Comparison of ENCODE assay signal across 1 cellular context in genomic region chr10:73252445-73253225, GRCh38.
TF ChIP-seq lines count a peak whose summit lies in the region.

TSS of gene MRPS16 (minus strand) at chr10:73252644. CDS start at chr10:73252482, 162 bp downstream.

TF ChIP-seq in WTC11, 78 proteins besides CTCF, POLR2A, EP300 and RAD21 (continued from another document):
- TF ChIP-seq ARID4B (CRISPR knock-in tag; IDR thresholded peaks at IDR 0.05; ENCODE audit: borderline replicate concordance) (peak; percentile 90; the same call in 1 of the 2 replicates), CBFB (CRISPR knock-in tag; IDR thresholded peaks at IDR 0.05; ENCODE audit: low read depth) (no peak), NFE2L1 (CRISPR knock-in tag; IDR thresholded peaks at IDR 0.05) (0 out of 2 replicates have a peak, but pooled peaks have one; percentile 10), TP53 (CRISPR knock-in tag; IDR thresholded peaks at IDR 0.05) (no peak), E2F1 (CRISPR knock-in tag; IDR thresholded peaks at IDR 0.05) (0 out of 2 replicates have a peak, but pooled peaks have one; percentile 53), JAZF1 (CRISPR knock-in tag; IDR thresholded peaks at IDR 0.05) (no peak), USF1 (CRISPR knock-in tag; IDR thresholded peaks at IDR 0.05) (peak; percentile 58; the same call in 1 of the 2 replicates), E2F4 (CRISPR knock-in tag; IDR thresholded peaks at IDR 0.05; ENCODE audit: borderline replicate concordance, low read depth) (no peak), ZNF317 (CRISPR knock-in tag; IDR thresholded peaks at IDR 0.05; ENCODE audit: borderline replicate concordance, low read depth) (no peak), HMGA2 (CRISPR knock-in tag; IDR thresholded peaks at IDR 0.05) (no peak), ZNF671 (CRISPR knock-in tag; IDR thresholded peaks at IDR 0.05) (no peak), RELA (CRISPR knock-in tag; IDR thresholded peaks at IDR 0.05; ENCODE audit: borderline replicate concordance) (no peak; the same call in 1 of the 2 replicates), SMAD3 (CRISPR knock-in tag; IDR thresholded peaks at IDR 0.05; ENCODE audit: borderline replicate concordance) (0 out of 2 replicates have a peak, but pooled peaks have one; percentile 46), ATF2 (CRISPR knock-in tag; IDR thresholded peaks at IDR 0.05; ENCODE audit: borderline replicate concordance, low read depth) (no peak), HMGXB4 (CRISPR knock-in tag; IDR thresholded peaks at IDR 0.05) (peak; percentile 94), SP1 (CRISPR knock-in tag; conservative IDR thresholded peaks at IDR 0.05) (peak; percentile 99), PRDM15 (CRISPR knock-in tag; IDR thresholded peaks at IDR 0.05) (no peak), ZNF425 (CRISPR knock-in tag; conservative IDR thresholded peaks at IDR 0.05) (no peak), MLX (CRISPR knock-in tag; IDR thresholded peaks at IDR 0.05) (no peak), ZNF416 (CRISPR knock-in tag; IDR thresholded peaks at IDR 0.05) (no peak), FOXK1 (CRISPR knock-in tag; IDR thresholded peaks at IDR 0.05) (peak; percentile 96), TEAD1 (CRISPR knock-in tag; IDR thresholded peaks at IDR 0.05) (peak; percentile 90), ESRRA (CRISPR knock-in tag; IDR thresholded peaks at IDR 0.05; ENCODE audit: borderline replicate concordance) (no peak; the same call in 1 of the 2 replicates), SMAD4 (CRISPR knock-in tag; IDR thresholded peaks at IDR 0.05) (no peak), MAX (CRISPR knock-in tag; IDR thresholded peaks at IDR 0.05) (peak; percentile 89), ERG (CRISPR knock-in tag; IDR thresholded peaks at IDR 0.05) (no peak), RORB (CRISPR knock-in tag; IDR thresholded peaks at IDR 0.05) (no peak), GABPB1 (CRISPR knock-in tag; IDR thresholded peaks at IDR 0.05) (peak; percentile 82; the same call in 1 of the 2 replicates), CDX4 (CRISPR knock-in tag; IDR thresholded peaks at IDR 0.05; ENCODE audit: borderline replicate concordance) (no peak), NR2C2 (CRISPR knock-in tag; IDR thresholded peaks at IDR 0.05) (peak; percentile 94), TEAD4 (CRISPR knock-in tag; IDR thresholded peaks at IDR 0.05) (no peak), ELF4 (CRISPR knock-in tag; IDR thresholded peaks at IDR 0.05; ENCODE audit: low read depth) (no peak), CREB1 (CRISPR knock-in tag; IDR thresholded peaks at IDR 0.05) (no peak), ZNF219 (CRISPR knock-in tag; IDR thresholded peaks at IDR 0.05; ENCODE audit: borderline replicate concordance) (no peak)
TF ChIP-seq in WTC11: peak in this region for 16.
